8 cellular contexts compared by ENCODE assay signal in genomic region chr1:217333939-217334338, GRCh38.
DNase-seq lines count a peak whose midpoint lies in the region; ATAC-seq, FAIRE-seq and TF ChIP-seq lines count a peak whose summit lies in the region.

No MANE protein-coding gene starts in this region.

- H3K27ac Mint-ChIP-seq in activated naive CD4-positive, alpha-beta T cell treated with anti-CD3 and anti-CD28 coated beads, Interleukin-2, amount 10 ng/mL, durations not matched to agents 7 days and 5 days: no peak overlapping the region

- no peak overlapping the region for H4K91ac ChIP-seq in mesenchymal stem cell (ENCODE audit: low read length)

- no peak overlapping the region for H3K23ac ChIP-seq in mesenchymal stem cell (ENCODE audit: low read length in 2 of 2)

- SMC1A ChIA-PET in GM12878 (lab: Charles Lee; ENCODE audit: uncharacterized antibody, unreplicated experiment): no interaction called here

- intact Hi-C loops in HCT116 (cut with micrococcal nuclease) (loop anchor here (5.0 kb wide), 1 partner anchor 582 kb away; no protein-coding TSS in a partner anchor), GM12878 (cut with micrococcal nuclease; ENCODE audit: unreplicated experiment) (no loop called here)

- no peaks in the 10 kb centered on the region for H3K36me3 Mint-ChIP-seq in activated naive CD4-positive, alpha-beta T cell treated with anti-CD3 and anti-CD28 coated beads, Interleukin-2, amount 10 ng/mL, durations not matched to agents 7 days and 5 days

- H2BK5ac ChIP-seq in mesenchymal stem cell (ENCODE audit: low read depth, low read length, poor library complexity, severe bottlenecking): no peak overlapping the region

- TF ChIP-seq RAD21 in HCT116 (IDR thresholded peaks at IDR 0.05; ENCODE audit: low read depth) (peak; percentile 72), GM12878 (IDR thresholded peaks at IDR 0.05; ENCODE audit: insufficient read depth, low read depth, low read length) (peak; percentile 81)

- H3K4me1 Mint-ChIP-seq in activated naive CD4-positive, alpha-beta T cell treated with anti-CD3 and anti-CD28 coated beads, Interleukin-2, amount 10 ng/mL, durations not matched to agents 7 days and 5 days: no peaks in the 10 kb centered on the region

- no peak overlapping the region for H2BK15ac ChIP-seq in mesenchymal stem cell (ENCODE audit: low read depth, poor library complexity, severe bottlenecking)

- H3K27me3 ChIP-seq in HCT116 (ENCODE audit: insufficient read depth, low read length) (no peaks in the 10 kb centered on the region), GM12878 (replicated peaks in 1 of 2; ENCODE audit: control insufficient read depth in 2 of 2, insufficient read depth in 2 of 2, low read length in 1 of 2) (peaks cover 0 to 3% of the 10 kb centered on the region in 2 experiments; a peak in 2 of 4 replicates), mesenchymal stem cell (ENCODE audit: control insufficient read depth in 1 of 2, insufficient read depth in 1 of 2, low read length in 2 of 2) (peaks cover 0 to 3% of the 10 kb centered on the region in 2 experiments)

- H3K4me2 ChIP-seq in HCT116 (ENCODE audit: low read length) (no peak overlapping the region), GM12878 (ENCODE audit: control insufficient read depth, insufficient read depth) (no peak overlapping the region), mesenchymal stem cell (ENCODE audit: low read length, poor library complexity, severe bottlenecking) (no peak overlapping the region)

- TF ChIP-seq CTCF in HCT116 (IDR thresholded peaks at IDR 0.05 in 2 of 3, conservative IDR thresholded peaks at IDR 0.05 in 1 of 3; ENCODE audit: borderline replicate concordance in 1 of 3, insufficient read depth in 1 of 3, low read depth in 2 of 3, low read length in 2 of 3) (peak; percentile 32 to 80 (median 68); a peak in 5 of 6 replicates), GM12878 (IDR thresholded peaks at IDR 0.05 in 2 of 3, conservative IDR thresholded peaks at IDR 0.05 in 1 of 3; ENCODE audit: control insufficient read depth in 2 of 3, extremely low read depth in 1 of 3, insufficient read depth in 1 of 3, low read depth in 3 of 3, low read length in 3 of 3) (peak; percentile 64 to 68 (median 65))

- no peaks in the 10 kb centered on the region for H3K27me3 Mint-ChIP-seq in activated naive CD4-positive, alpha-beta T cell treated with anti-CD3 and anti-CD28 coated beads, Interleukin-2, amount 10 ng/mL, durations not matched to agents 7 days and 5 days

- TF ChIP-seq EP300 in GM12878 (IDR thresholded peaks at IDR 0.05; ENCODE audit: borderline replicate concordance in 1 of 2, control insufficient read depth in 1 of 2, low read depth in 2 of 2, low read length in 2 of 2): no peak

- H3K4me1 ChIP-seq in HCT116 (ENCODE audit: control insufficient read depth in 1 of 2, insufficient read depth in 2 of 2, low read length in 2 of 2): no peaks in the 10 kb centered on the region
- no peaks in the 10 kb centered on the region for H3K4me1 ChIP-seq in GM12878 (ENCODE audit: control insufficient read depth, insufficient read depth, low read length)
- no peaks in the 10 kb centered on the region for H3K4me1 ChIP-seq in mesenchymal stem cell (ENCODE audit: control insufficient read depth, insufficient read depth, low read depth, low read length)

- H3K9ac ChIP-seq in HCT116 (ENCODE audit: low read length) (no peak overlapping the region), GM12878 (ENCODE audit: control insufficient read depth, insufficient read depth, low read length) (no peak overlapping the region), mesenchymal stem cell (ENCODE audit: low read length) (no peak overlapping the region)

- H3K4me3 Mint-ChIP-seq in activated naive CD4-positive, alpha-beta T cell treated with anti-CD3 and anti-CD28 coated beads, Interleukin-2, amount 10 ng/mL, durations not matched to agents 7 days and 5 days: no peak overlapping the region

- H3K4me3 ChIP-seq in HCT116 (replicated peaks in 1 of 2; ENCODE audit: low read depth in 1 of 2, low read length in 2 of 2): no peak overlapping the region
- H3K4me3 ChIP-seq in GM12878: no peak overlapping the region
- H3K4me3 ChIP-seq in mesenchymal stem cell (ENCODE audit: insufficient read depth in 1 of 2, low read depth in 1 of 2, low read length in 2 of 2): no peak overlapping the region

- RAD21 ChIA-PET in HCT116 (lab: Charles Lee; ENCODE audit: low non-redundant PET in 1 of 2, low total read pairs in 2 of 2, uncharacterized antibody in 2 of 2, unreplicated experiment in 2 of 2): no interaction called here
- RAD21 ChIA-PET in GM12878 (lab: Charles Lee; ENCODE audit: unreplicated experiment): no interaction called here

- ATAC-seq in HCT116: peak; percentile 82
- ATAC-seq in GM12878: peak; percentile 81

- DNase-seq in SIG-M5 treated with dmso at 0.1 percent for 504 hours (lab: John Stamatoyannopoulos, UW; ENCODE audit: unreplicated experiment) (peak; percentile 37), SIG-M5 (lab: John Stamatoyannopoulos, UW) (no peak), HCT116 (ENCODE audit: low read depth, low spot score) (peak; percentile 7), NAMALWA (ENCODE audit: low spot score) (peak; percentile 73), GM12878 (ENCODE audit: low read depth, low spot score) (no peak), mesenchymal stem cell (peak; percentile 20), CD1c-positive myeloid dendritic cell (ENCODE audit: extremely low spot score) (no peak)
- no peak for DNase-seq in activated naive CD4-positive, alpha-beta T cell treated with anti-CD3 and anti-CD28 coated beads, Interleukin-2, amount 10 ng/mL, durations not matched to agents 7 days and 5 days

- POLR2A ChIA-PET in HCT116 (lab: Charles Lee): no interaction called here
- POLR2A ChIA-PET in GM12878 (lab: Charles Lee): no interaction called here

- WGBS in GM12878 (ENCODE audit: insufficient coverage, insufficient replicate concordance, low lambda C conversion rate, missing lambda C conversion rate): 2% methylated on average over 6 of the region's 6 CpGs
- WGBS in mesenchymal stem cell: 51% methylated on average over 4 of the region's 6 CpGs

- no peak overlapping the region for H2AK5ac ChIP-seq in mesenchymal stem cell (ENCODE audit: low read length, severe bottlenecking)

- no peak overlapping the region for H3K18ac ChIP-seq in mesenchymal stem cell (ENCODE audit: low read depth in 1 of 2, low read length in 2 of 2)

- CTCF ChIA-PET in HCT116 (lab: Charles Lee) (interaction anchor here (0.6 to 1.5 kb wide), 3 partner anchors 11 to 30 kb away, joined by 3 to 4 read pairs (median 4); no protein-coding TSS in a partner anchor), GM12878 (lab: Yijun Ruan, JAX) (interaction anchor here (0.7 to 1.9 kb wide), 8 partner anchors 10 to 584 kb away, joined by 3 to 10 read pairs (median 4); no protein-coding TSS in a partner anchor)
- CTCF ChIA-PET in activated naive CD4-positive, alpha-beta T cell treated with anti-CD3 and anti-CD28 coated beads, Interleukin-2, amount 10 ng/mL, durations not matched to agents 7 days and 5 days (lab: Charles Lee): no interaction called here

- H2BK120ac ChIP-seq in mesenchymal stem cell (ENCODE audit: low read depth, low read length): no peak overlapping the region

- H4K20me1 ChIP-seq in HCT116 (ENCODE audit: insufficient read depth) (no peaks in the 10 kb centered on the region), GM12878 (ENCODE audit: control insufficient read depth, insufficient read depth) (no peaks in the 10 kb centered on the region)

- H2BK12ac ChIP-seq in mesenchymal stem cell (ENCODE audit: low read length in 2 of 2): no peak overlapping the region

- H3K79me2 ChIP-seq in HCT116 (ENCODE audit: insufficient read depth, low read length) (no peaks in the 10 kb centered on the region), GM12878 (ENCODE audit: control insufficient read depth, insufficient read depth, low read length) (no peaks in the 10 kb centered on the region)

- BruUV-seq in HCT116 (replicated peaks; lab: Mats Ljungman, UMichigan): no TSS peak
- no TSS peak for BruUV-seq in GM12878 (replicated peaks; lab: Mats Ljungman, UMichigan)

- in situ Hi-C loops in GM12878 (cut with MboI): no loop called here

- no peak overlapping the region for H3K4ac ChIP-seq in mesenchymal stem cell (ENCODE audit: low read depth in 1 of 2, low read length in 2 of 2)

- TF ChIP-seq POLR2A in HCT116 (IDR thresholded peaks at IDR 0.05; ENCODE audit: borderline replicate concordance, extremely low read depth, insufficient read depth, insufficient read length) (no peak), GM12878 (IDR thresholded peaks at IDR 0.05; ENCODE audit: low read depth, low read length) (no peak)

- no peak overlapping the region for H2AFZ ChIP-seq in HCT116 (ENCODE audit: low read depth, low read length, poor library complexity, severe bottlenecking)
- H2AFZ ChIP-seq in GM12878 (ENCODE audit: control insufficient read depth, low read depth, low read length): no peak overlapping the region
- H2AFZ ChIP-seq in mesenchymal stem cell (ENCODE audit: low read depth, low read length): no peak overlapping the region

- H3K27ac ChIP-seq in HCT116 (ENCODE audit: low read depth, low read length) (no peak overlapping the region), GM12878 (ENCODE audit: control insufficient read depth, insufficient read depth) (no peak overlapping the region), mesenchymal stem cell (ENCODE audit: low read length, poor library complexity, severe bottlenecking) (no peak overlapping the region)

- H3K14ac ChIP-seq in mesenchymal stem cell (ENCODE audit: low read length in 2 of 2): no peak overlapping the region

- FAIRE-seq in GM12878 (lab: Jason Lieb, UNC): peak; percentile 13

- no peak overlapping the region for H4K8ac ChIP-seq in mesenchymal stem cell (ENCODE audit: low read length)

- H3K36me3 ChIP-seq in HCT116 (ENCODE audit: control insufficient read depth in 1 of 2, insufficient read depth in 2 of 2, low read length in 2 of 2): no peaks in the 10 kb centered on the region
- no peaks in the 10 kb centered on the region for H3K36me3 ChIP-seq in GM12878 (ENCODE audit: control insufficient read depth in 2 of 2, insufficient read depth in 2 of 2, low read length in 1 of 2)
- no peaks in the 10 kb centered on the region for H3K36me3 ChIP-seq in mesenchymal stem cell (ENCODE audit: control insufficient read depth in 1 of 2, insufficient read depth in 2 of 2, low read depth in 1 of 2, low read length in 2 of 2)

- no peaks in the 10 kb centered on the region; a peak in 1 of 4 replicates for H3K9me3 ChIP-seq in HCT116 (ENCODE audit: control insufficient read depth in 1 of 2, insufficient read depth in 1 of 2, low read depth in 1 of 2, low read length in 2 of 2)
- H3K9me3 ChIP-seq in GM12878 (replicated peaks; ENCODE audit: control insufficient read depth, insufficient read depth, low read length): no peaks in the 10 kb centered on the region
- H3K9me3 ChIP-seq in mesenchymal stem cell (ENCODE audit: control insufficient read depth, low read length): no peaks in the 10 kb centered on the region

- no peaks in the 10 kb centered on the region for H3K79me1 ChIP-seq in mesenchymal stem cell (replicated peaks; ENCODE audit: low read length, poor library complexity, severe bottlenecking)

- H3K9me2 ChIP-seq in HCT116 (ENCODE audit: insufficient read depth): no peaks in the 10 kb centered on the region

- H3K9me3 Mint-ChIP-seq in activated naive CD4-positive, alpha-beta T cell treated with anti-CD3 and anti-CD28 coated beads, Interleukin-2, amount 10 ng/mL, durations not matched to agents 7 days and 5 days: peaks cover 5% of the 10 kb centered on the region

TF ChIP-seq in GM12878, 131 proteins besides CTCF, POLR2A, EP300 and RAD21 (continues in another document):
- TF ChIP-seq SMC3 (IDR thresholded peaks at IDR 0.05; ENCODE audit: borderline replicate concordance, low read length): peak; percentile 40

Comparison
In these comparisons a context has a peak if more than half of its experiments do, and no peak if none do; other contexts are left out.
1. DNase-seq: peak in SIG-M5 treated with dmso at 0.1 percent for 504 hours (single experiment), HCT116 (single experiment), NAMALWA (single experiment) and mesenchymal stem cell (single experiment); none in SIG-M5 (single experiment), GM12878 (single experiment), CD1c-positive myeloid dendritic cell (single experiment) and activated naive CD4-positive, alpha-beta T cell treated with anti-CD3 and anti-CD28 coated beads, Interleukin-2, amount 10 ng/mL, durations not matched to agents 7 days and 5 days (single experiment).